In genomic region chrX:107171369-107172102, GRCh38 we compare ENCODE assay signal across 21 cellular contexts. TPM values are rescaled to one million over a fixed set of nuclear protein-coding genes. Genes with fewer than 3 reads are reported as not detected.
DNase-seq lines count a peak whose midpoint lies in the region; ATAC-seq, FAIRE-seq and TF ChIP-seq lines count a peak whose summit lies in the region.
"Had no signal": no experiment of that assay in that cellular context is flagged by ENCODE, and none has a peak within 500 bp of the region (broad histone marks: within the 10 kb centered on the region; RNA-seq: fewer than 3 reads in every experiment).

No MANE protein-coding gene starts in this region.

- H3K27ac ChIP-seq in astrocyte (ENCODE audit: low read depth, low read length) = no peak overlapping the region
- H3K27ac ChIP-seq: BLaER1, HL-60 had no signal

- H3K79me2 ChIP-seq in astrocyte (ENCODE audit: insufficient read depth, low read length) = no peaks in the 10 kb centered on the region

- H3K9ac ChIP-seq in astrocyte (ENCODE audit: low read length) = no peak overlapping the region
- H3K9ac ChIP-seq: BLaER1 had no signal

- H3K4me2 ChIP-seq in astrocyte (ENCODE audit: low read length) = no peak overlapping the region
- H3K4me2 ChIP-seq: BLaER1, GM23338 had no signal

- no peak overlapping the region for H3K4me3 Mint-ChIP-seq in activated T-cell treated with anti-CD3 and anti-CD28 coated beads, Interleukin-2, amount 50 U/mL, for 72 hours
- H3K4me3 Mint-ChIP-seq in activated T-cell treated with anti-CD3 and anti-CD28 coated beads, Interleukin-2, amount 50 U/mL, for 4 hours = no peak overlapping the region
- H3K4me3 Mint-ChIP-seq in astrocyte (ENCODE audit: unreplicated experiment) = no peak overlapping the region
- H3K4me3 Mint-ChIP-seq in stimulated activated effector memory CD8-positive, alpha-beta T cell treated with anti-CD3 and anti-CD28 coated beads, Interleukin-12 subunit alpha, Interleukin-12 subunit beta, amount 100 ng/mL, for 72 hours = no peak overlapping the region
- H3K4me3 Mint-ChIP-seq in activated CD8-positive, alpha-beta memory T cell treated with anti-CD3 and anti-CD28 coated beads, Interleukin-2, amount 10 ng/mL, durations not matched to agents 7 days and 5 days = no peak overlapping the region
- H3K4me3 Mint-ChIP-seq: CD14-positive monocyte; CD4-positive, alpha-beta memory T cell; GM23338 had no signal

- H3K27me3 ChIP-seq in astrocyte (ENCODE audit: insufficient read depth, low read length) = no peaks in the 10 kb centered on the region

- TF ChIP-seq CTCF in astrocyte (IDR thresholded peaks at IDR 0.05; ENCODE audit: insufficient read depth, low read depth, low read length) = no peak

- peaks cover 8% of the 10 kb centered on the region for H3K27me3 Mint-ChIP-seq in activated T-cell treated with anti-CD3 and anti-CD28 coated beads, Interleukin-2, amount 50 U/mL, for 72 hours (ENCODE audit: low read depth)
- no peaks in the 10 kb centered on the region for H3K27me3 Mint-ChIP-seq in activated T-cell treated with anti-CD3 and anti-CD28 coated beads, Interleukin-2, amount 50 U/mL, for 4 hours (ENCODE audit: low read depth)
- H3K27me3 Mint-ChIP-seq in astrocyte (ENCODE audit: low read depth, unreplicated experiment) = no peaks in the 10 kb centered on the region
- no peaks in the 10 kb centered on the region for H3K27me3 Mint-ChIP-seq in activated CD8-positive, alpha-beta memory T cell treated with anti-CD3 and anti-CD28 coated beads, Interleukin-2, amount 10 ng/mL, durations not matched to agents 7 days and 5 days
- H3K27me3 Mint-ChIP-seq: CD4-positive, alpha-beta memory T cell had no signal

- peak; percentile 81 for FAIRE-seq in astrocyte (lab: Jason Lieb, UNC)
- FAIRE-seq: H54, HTR-8/SVneo had no signal

- CTCF ChIA-PET in activated CD8-positive, alpha-beta memory T cell treated with anti-CD3 and anti-CD28 coated beads, Interleukin-2, amount 10 ng/mL, durations not matched to agents 7 days and 5 days (lab: Charles Lee) = no interaction called here

- no peak overlapping the region for H3K4me3 ChIP-seq in astrocyte (ENCODE audit: insufficient read depth, low read depth, low read length)
- H3K4me3 ChIP-seq: BLaER1, GM23338 had no signal

- no peak overlapping the region for H2AFZ ChIP-seq in astrocyte (ENCODE audit: low read depth, low read length)
- H2AFZ ChIP-seq: GM23338 had no signal

- H3K9me3 ChIP-seq in astrocyte (ENCODE audit: insufficient read depth, low read depth, low read length) = no peaks in the 10 kb centered on the region
- H3K9me3 ChIP-seq: BLaER1 had no signal

- H3K36me3 ChIP-seq in astrocyte (ENCODE audit: insufficient read depth, low read length) = no peaks in the 10 kb centered on the region
- H3K36me3 ChIP-seq: BLaER1 had no signal

- H3K36me3 Mint-ChIP-seq in activated T-cell treated with anti-CD3 and anti-CD28 coated beads, Interleukin-2, amount 50 U/mL, for 72 hours (ENCODE audit: insufficient read depth in 2 of 2) = no peaks in the 10 kb centered on the region
- no peaks in the 10 kb centered on the region for H3K36me3 Mint-ChIP-seq in activated T-cell treated with anti-CD3 and anti-CD28 coated beads, Interleukin-2, amount 50 U/mL, for 4 hours (ENCODE audit: insufficient read depth)
- H3K36me3 Mint-ChIP-seq in astrocyte (ENCODE audit: low read depth, unreplicated experiment) = no peaks in the 10 kb centered on the region
- H3K36me3 Mint-ChIP-seq in stimulated activated effector memory CD8-positive, alpha-beta T cell treated with anti-CD3 and anti-CD28 coated beads, Interleukin-12 subunit alpha, Interleukin-12 subunit beta, amount 100 ng/mL, for 72 hours = no peaks in the 10 kb centered on the region
- H3K36me3 Mint-ChIP-seq in activated CD8-positive, alpha-beta memory T cell treated with anti-CD3 and anti-CD28 coated beads, Interleukin-2, amount 10 ng/mL, durations not matched to agents 7 days and 5 days = no peaks in the 10 kb centered on the region
- H3K36me3 Mint-ChIP-seq: CD14-positive monocyte; CD4-positive, alpha-beta memory T cell had no signal

- no peaks in the 10 kb centered on the region for H4K20me1 ChIP-seq in astrocyte (ENCODE audit: insufficient read depth, low read length)
- H4K20me1 ChIP-seq: BLaER1 had no signal

- peak; percentile 27 to 41 for ATAC-seq in activated T-cell treated with anti-CD3 and anti-CD28 coated beads, Interleukin-2, amount 50 U/mL, for 72 hours (replicated peaks in 1 of 2)
- ATAC-seq in activated T-cell treated with anti-CD3 and anti-CD28 coated beads, Interleukin-2, amount 50 U/mL, for 4 hours = no peak
- ATAC-seq in stimulated activated effector memory CD8-positive, alpha-beta T cell treated with anti-CD3 and anti-CD28 coated beads, Interleukin-12 subunit alpha, Interleukin-12 subunit beta, amount 100 ng/mL, for 72 hours = peak; percentile 40
- no peak for ATAC-seq in activated CD8-positive, alpha-beta memory T cell treated with anti-CD3 and anti-CD28 coated beads, Interleukin-2, amount 10 ng/mL, durations not matched to agents 7 days and 5 days
- ATAC-seq: GM23338 had no signal

- H3K4me1 ChIP-seq in astrocyte (ENCODE audit: insufficient read depth, low read length) = no peaks in the 10 kb centered on the region
- H3K4me1 ChIP-seq: BLaER1 had no signal

- no peak overlapping the region for H3K27ac Mint-ChIP-seq in activated T-cell treated with anti-CD3 and anti-CD28 coated beads, Interleukin-2, amount 50 U/mL, for 72 hours
- no peak overlapping the region for H3K27ac Mint-ChIP-seq in astrocyte (ENCODE audit: unreplicated experiment)
- no peak overlapping the region for H3K27ac Mint-ChIP-seq in stimulated activated effector memory CD8-positive, alpha-beta T cell treated with anti-CD3 and anti-CD28 coated beads, Interleukin-12 subunit alpha, Interleukin-12 subunit beta, amount 100 ng/mL, for 72 hours
- no peak overlapping the region for H3K27ac Mint-ChIP-seq in activated CD8-positive, alpha-beta memory T cell treated with anti-CD3 and anti-CD28 coated beads, Interleukin-2, amount 10 ng/mL, durations not matched to agents 7 days and 5 days
- H3K27ac Mint-ChIP-seq: CD14-positive monocyte; CD4-positive, alpha-beta memory T cell; GM23338 had no signal

- DNase-seq in activated T-cell treated with anti-CD3 and anti-CD28 coated beads, Interleukin-2, amount 50 U/mL, for 72 hours = no peak
- no peak for DNase-seq in activated T-cell treated with anti-CD3 and anti-CD28 coated beads, Interleukin-2, amount 50 U/mL, for 4 hours
- DNase-seq in ELR (ENCODE audit: low read depth) (peak; percentile 1), astrocyte (ENCODE audit: low read depth) (no peak), HT-29 (ENCODE audit: low spot score) (no peak)
- DNase-seq in stimulated activated effector memory CD8-positive, alpha-beta T cell treated with anti-CD3 and anti-CD28 coated beads, Interleukin-12 subunit alpha, Interleukin-12 subunit beta, amount 100 ng/mL, for 72 hours (ENCODE audit: low spot score in 2 of 2) = no peak
- DNase-seq in activated CD8-positive, alpha-beta memory T cell treated with anti-CD3 and anti-CD28 coated beads, Interleukin-2, amount 10 ng/mL, durations not matched to agents 7 days and 5 days = no peak
- DNase-seq: 8988T; CD4-positive, alpha-beta memory T cell; DMS153; DMS79; GF-D8; HCEC 1CT had no signal

- H3K4me1 Mint-ChIP-seq in activated T-cell treated with anti-CD3 and anti-CD28 coated beads, Interleukin-2, amount 50 U/mL, for 72 hours (ENCODE audit: low read depth) = no peaks in the 10 kb centered on the region
- H3K4me1 Mint-ChIP-seq in activated T-cell treated with anti-CD3 and anti-CD28 coated beads, Interleukin-2, amount 50 U/mL, for 4 hours (ENCODE audit: low read depth) = no peaks in the 10 kb centered on the region
- no peaks in the 10 kb centered on the region for H3K4me1 Mint-ChIP-seq in astrocyte (ENCODE audit: low read depth, unreplicated experiment)
- H3K4me1 Mint-ChIP-seq in stimulated activated effector memory CD8-positive, alpha-beta T cell treated with anti-CD3 and anti-CD28 coated beads, Interleukin-12 subunit alpha, Interleukin-12 subunit beta, amount 100 ng/mL, for 72 hours = no peaks in the 10 kb centered on the region
- peaks cover 2% of the 10 kb centered on the region for H3K4me1 Mint-ChIP-seq in activated CD8-positive, alpha-beta memory T cell treated with anti-CD3 and anti-CD28 coated beads, Interleukin-2, amount 10 ng/mL, durations not matched to agents 7 days and 5 days
- H3K4me1 Mint-ChIP-seq: CD14-positive monocyte; CD4-positive, alpha-beta memory T cell had no signal

- H3K9me3 Mint-ChIP-seq in activated T-cell treated with anti-CD3 and anti-CD28 coated beads, Interleukin-2, amount 50 U/mL, for 72 hours = no peaks in the 10 kb centered on the region
- no peaks in the 10 kb centered on the region for H3K9me3 Mint-ChIP-seq in activated T-cell treated with anti-CD3 and anti-CD28 coated beads, Interleukin-2, amount 50 U/mL, for 4 hours
- H3K9me3 Mint-ChIP-seq in astrocyte (ENCODE audit: unreplicated experiment) = no peaks in the 10 kb centered on the region
- H3K9me3 Mint-ChIP-seq in stimulated activated effector memory CD8-positive, alpha-beta T cell treated with anti-CD3 and anti-CD28 coated beads, Interleukin-12 subunit alpha, Interleukin-12 subunit beta, amount 100 ng/mL, for 72 hours = no peaks in the 10 kb centered on the region
- no peaks in the 10 kb centered on the region for H3K9me3 Mint-ChIP-seq in activated CD8-positive, alpha-beta memory T cell treated with anti-CD3 and anti-CD28 coated beads, Interleukin-2, amount 10 ng/mL, durations not matched to agents 7 days and 5 days (ENCODE audit: low read depth)
- H3K9me3 Mint-ChIP-seq: CD14-positive monocyte; CD4-positive, alpha-beta memory T cell; GM23338 had no signal

RNA-seq across cellular contexts. Expression of gene NUP62CL, which starts 34.7 kb away (rescaled TPM):
- total RNA-seq in activated T-cell treated with anti-CD3 and anti-CD28 coated beads, Interleukin-2, amount 50 U/mL, for 72 hours = 1 to 10 TPM; 4.0 to 4.9 TPM
- total RNA-seq in activated T-cell treated with anti-CD3 and anti-CD28 coated beads, Interleukin-2, amount 50 U/mL, for 4 hours = under 1 TPM; 0.43 to 0.73 (median 0.55) TPM
- total RNA-seq in astrocyte = 0.52 TPM in 1 of 2 replicates, not detected in the other
- total RNA-seq in activated CD8-positive, alpha-beta memory T cell treated with anti-CD3 and anti-CD28 coated beads, Interleukin-2, amount 10 ng/mL, durations not matched to agents 7 days and 5 days = 1 to 10 TPM; 2.0 to 3.0 TPM
- 44.2 and 46.7 TPM in 2 replicates for total RNA-seq in HT-29 (2014; rRNA removed; shearing (Covaris generic))

RNA-seq across cellular contexts. Expression of gene DNAAF6, which starts 34.9 kb away (rescaled TPM):
- total RNA-seq in activated T-cell treated with anti-CD3 and anti-CD28 coated beads, Interleukin-2, amount 50 U/mL, for 72 hours = not detected
- total RNA-seq in activated T-cell treated with anti-CD3 and anti-CD28 coated beads, Interleukin-2, amount 50 U/mL, for 4 hours = not detected
- not detected in 2 replicates for total RNA-seq in astrocyte
- total RNA-seq in activated CD8-positive, alpha-beta memory T cell treated with anti-CD3 and anti-CD28 coated beads, Interleukin-2, amount 10 ng/mL, durations not matched to agents 7 days and 5 days = not detected
- total RNA-seq in HT-29 (2014; rRNA removed; shearing (Covaris generic)) = not detected in 2 replicates
- total RNA-seq: A673; CD4-positive, alpha-beta memory T cell; Daoy; GM23338 had no signal

RNA-seq across cellular contexts. Expression of gene RBM41, which starts 52.9 kb away (rescaled TPM):
- 10 to 100 TPM; 20.1 to 25.7 TPM for total RNA-seq in activated T-cell treated with anti-CD3 and anti-CD28 coated beads, Interleukin-2, amount 50 U/mL, for 72 hours
- total RNA-seq in activated T-cell treated with anti-CD3 and anti-CD28 coated beads, Interleukin-2, amount 50 U/mL, for 4 hours = 10 to 100 TPM in 2 of 3 donors, 1 to 10 TPM in 1; 8.0 to 11.7 (median 10.6) TPM
- 17.4 and 20.4 TPM in 2 replicates for total RNA-seq in astrocyte
- total RNA-seq in activated CD8-positive, alpha-beta memory T cell treated with anti-CD3 and anti-CD28 coated beads, Interleukin-2, amount 10 ng/mL, durations not matched to agents 7 days and 5 days = 10 to 100 TPM; 15.3 to 15.8 TPM
- total RNA-seq in HT-29 (2014; rRNA removed; shearing (Covaris generic)) = 11.1 and 13.9 TPM in 2 replicates

Comparison
In these comparisons a context has a peak if more than half of its experiments do, and no peak if none do; other contexts are left out.
1. ATAC-seq: peak in activated T-cell treated with anti-CD3 and anti-CD28 coated beads, Interleukin-2, amount 50 U/mL, for 72 hours (2 of 2) and stimulated activated effector memory CD8-positive, alpha-beta T cell treated with anti-CD3 and anti-CD28 coated beads, Interleukin-12 subunit alpha, Interleukin-12 subunit beta, amount 100 ng/mL, for 72 hours (single experiment); none in activated T-cell treated with anti-CD3 and anti-CD28 coated beads, Interleukin-2, amount 50 U/mL, for 4 hours (0 of 2) and activated CD8-positive, alpha-beta memory T cell treated with anti-CD3 and anti-CD28 coated beads, Interleukin-2, amount 10 ng/mL, durations not matched to agents 7 days and 5 days (single experiment).